In genomic region chr7:2289621-2290020, GRCh38 we compare ENCODE assay signal across 22 cellular contexts.
"Had no signal": no experiment of that assay in that cellular context is flagged by ENCODE, and none has a peak within 500 bp of the region (broad histone marks: within the 10 kb centered on the region; RNA-seq: fewer than 3 reads in every experiment).

No MANE protein-coding gene starts in this region.

- DNase-seq: activated CD4-positive, alpha-beta memory T cell treated with anti-CD3 and anti-CD28 coated beads, Interleukin-2, amount 10 ng/mL, durations not matched to agents 7 days and 5 days; activated CD4-positive, alpha-beta T cell treated with anti-CD3 and anti-CD28 coated beads for 1 hour; activated CD4-positive, alpha-beta T cell treated with anti-CD3 and anti-CD28 coated beads, Interleukin-2, amount 10 ng/mL, durations not matched to agents 7 days and 5 days; activated CD8-positive, alpha-beta memory T cell treated with anti-CD3 and anti-CD28 coated beads, Interleukin-2, amount 50 U/mL, for 48 hours; activated gamma-delta T cell; activated naive CD4-positive, alpha-beta T cell treated with anti-CD3 and anti-CD28 coated beads, Interleukin-2, amount 50 U/mL, for 16 hours; activated naive CD8-positive, alpha-beta T cell treated with anti-CD3 and anti-CD28 coated beads, Interleukin-2, amount 50 U/mL, for 24 hours; activated T-cell treated with anti-CD3 and anti-CD28 coated beads, Interleukin-2, amount 50 U/mL, for 24 hours; dermis blood vessel endothelial cell; effector CD4-positive, alpha-beta T cell; naive thymus-derived CD4-positive, alpha-beta T cell; stimulated activated CD4-positive, alpha-beta T cell treated with anti-CD3 and anti-CD28 coated beads, Interleukin-2, amount 100 ng/mL, for 48 hours; T1000; trophoblast cell; WERI-Rb-1 had no signal

- H3K4me3 Mint-ChIP-seq: activated CD4-positive, alpha-beta memory T cell treated with anti-CD3 and anti-CD28 coated beads, Interleukin-2, amount 10 ng/mL, durations not matched to agents 7 days and 5 days; activated CD4-positive, alpha-beta T cell treated with anti-CD3 and anti-CD28 coated beads, Interleukin-2, amount 10 ng/mL, durations not matched to agents 7 days and 5 days; activated naive CD8-positive, alpha-beta T cell treated with anti-CD3 and anti-CD28 coated beads, Interleukin-2, amount 50 U/mL, for 24 hours; activated T-cell treated with anti-CD3 and anti-CD28 coated beads, Interleukin-2, amount 50 U/mL, for 24 hours; central memory CD8-positive, alpha-beta T cell; naive thymus-derived CD4-positive, alpha-beta T cell; stimulated activated naive CD8-positive, alpha-beta T cell treated with anti-CD3 and anti-CD28 coated beads, Interleukin-15, Interleukin-2, amounts not matched to agents 100 ng/mL and 50 ng/mL, for 24 hours had no signal

- H3K4me1 Mint-ChIP-seq: activated CD4-positive, alpha-beta memory T cell treated with anti-CD3 and anti-CD28 coated beads, Interleukin-2, amount 10 ng/mL, durations not matched to agents 7 days and 5 days; activated CD4-positive, alpha-beta T cell treated with anti-CD3 and anti-CD28 coated beads, Interleukin-2, amount 10 ng/mL, durations not matched to agents 7 days and 5 days; central memory CD8-positive, alpha-beta T cell had no signal

- H3K27ac ChIP-seq: esophagus muscularis mucosa, left lung, thoracic aorta, WERI-Rb-1 had no signal

- ATAC-seq: activated naive CD8-positive, alpha-beta T cell treated with anti-CD3 and anti-CD28 coated beads, Interleukin-2, amount 50 U/mL, for 24 hours; left lung; naive thymus-derived CD4-positive, alpha-beta T cell; right cardiac atrium had no signal

- H3K36me3 ChIP-seq: esophagus muscularis mucosa, thoracic aorta, WERI-Rb-1 had no signal

- H3K4me1 ChIP-seq: left lung had no signal

- H3K27me3 Mint-ChIP-seq: activated CD4-positive, alpha-beta memory T cell treated with anti-CD3 and anti-CD28 coated beads, Interleukin-2, amount 10 ng/mL, durations not matched to agents 7 days and 5 days; activated CD4-positive, alpha-beta T cell treated with anti-CD3 and anti-CD28 coated beads, Interleukin-2, amount 10 ng/mL, durations not matched to agents 7 days and 5 days; activated naive CD8-positive, alpha-beta T cell treated with anti-CD3 and anti-CD28 coated beads, Interleukin-2, amount 50 U/mL, for 24 hours; activated T-cell treated with anti-CD3 and anti-CD28 coated beads, Interleukin-2, amount 50 U/mL, for 24 hours; central memory CD8-positive, alpha-beta T cell; naive thymus-derived CD4-positive, alpha-beta T cell; stimulated activated naive CD8-positive, alpha-beta T cell treated with anti-CD3 and anti-CD28 coated beads, Interleukin-15, Interleukin-2, amounts not matched to agents 100 ng/mL and 50 ng/mL, for 24 hours had no signal

- H3K4me3 ChIP-seq: esophagus muscularis mucosa, left lung, lung, thoracic aorta had no signal

- H3K9me3 Mint-ChIP-seq: activated CD4-positive, alpha-beta memory T cell treated with anti-CD3 and anti-CD28 coated beads, Interleukin-2, amount 10 ng/mL, durations not matched to agents 7 days and 5 days; activated CD4-positive, alpha-beta T cell treated with anti-CD3 and anti-CD28 coated beads, Interleukin-2, amount 10 ng/mL, durations not matched to agents 7 days and 5 days; activated naive CD8-positive, alpha-beta T cell treated with anti-CD3 and anti-CD28 coated beads, Interleukin-2, amount 50 U/mL, for 24 hours; activated T-cell treated with anti-CD3 and anti-CD28 coated beads, Interleukin-2, amount 50 U/mL, for 24 hours; central memory CD8-positive, alpha-beta T cell; stimulated activated naive CD8-positive, alpha-beta T cell treated with anti-CD3 and anti-CD28 coated beads, Interleukin-15, Interleukin-2, amounts not matched to agents 100 ng/mL and 50 ng/mL, for 24 hours had no signal

- H3K27ac Mint-ChIP-seq: activated CD4-positive, alpha-beta memory T cell treated with anti-CD3 and anti-CD28 coated beads, Interleukin-2, amount 10 ng/mL, durations not matched to agents 7 days and 5 days; activated CD4-positive, alpha-beta T cell treated with anti-CD3 and anti-CD28 coated beads, Interleukin-2, amount 10 ng/mL, durations not matched to agents 7 days and 5 days; activated T-cell treated with anti-CD3 and anti-CD28 coated beads, Interleukin-2, amount 50 U/mL, for 24 hours; naive thymus-derived CD4-positive, alpha-beta T cell; stimulated activated naive CD8-positive, alpha-beta T cell treated with anti-CD3 and anti-CD28 coated beads, Interleukin-15, Interleukin-2, amounts not matched to agents 100 ng/mL and 50 ng/mL, for 24 hours had no signal

- H3K9me3 ChIP-seq: esophagus muscularis mucosa, left lung, thoracic aorta had no signal

- H3K27me3 ChIP-seq: esophagus muscularis mucosa, left lung had no signal
